Comparison of ENCODE assay signal across 21 cellular contexts in genomic region chr10:78524342-78524741, GRCh38.
"Had no signal": no experiment of that assay in that cellular context is flagged by ENCODE, and none has a peak within 500 bp of the region (broad histone marks: within the 10 kb centered on the region; RNA-seq: fewer than 3 reads in every experiment).

No MANE protein-coding gene starts in this region.

- H3K9ac ChIP-seq: parathyroid adenoma had no signal

- H3K27me3 Mint-ChIP-seq: activated CD4-positive, alpha-beta T cell treated with anti-CD3 and anti-CD28 coated beads, Interleukin-2, amount 10 ng/mL, durations not matched to agents 24 days and 14 days; activated naive CD8-positive, alpha-beta T cell treated with anti-CD3 and anti-CD28 coated beads, Interleukin-2, amount 50 U/mL, for 24 hours; naive thymus-derived CD4-positive, alpha-beta T cell had no signal

- DNase-seq: activated CD4-positive, alpha-beta T cell treated with anti-CD3 and anti-CD28 coated beads, Interleukin-2, amount 10 ng/mL, durations not matched to agents 24 days and 14 days; activated CD4-positive, CD25-positive, alpha-beta regulatory T cell; activated CD8-positive, alpha-beta T cell treated with anti-CD3 and anti-CD28 coated beads, Interleukin-2, amount 10 ng/mL, durations not matched to agents 7 days and 5 days; activated naive CD4-positive, alpha-beta T cell treated with anti-CD3 and anti-CD28 coated beads, Interleukin-2, amount 10 ng/mL, durations not matched to agents 7 days and 5 days; activated naive CD8-positive, alpha-beta T cell treated with anti-CD3 and anti-CD28 coated beads, Interleukin-2, amount 50 U/mL, for 24 hours; activated T-cell treated with anti-CD3 and anti-CD28 coated beads, Interleukin-2, amount 50 U/mL, for 4 hours; anterior cingulate cortex; brain microvascular endothelial cell; central memory CD4-positive, alpha-beta T cell; effector CD4-positive, alpha-beta T cell; esophagus squamous epithelium; left cardiac atrium; mesenchymal stem cell; naive thymus-derived CD4-positive, alpha-beta T cell; spleen; stimulated activated CD8-positive, alpha-beta memory T cell treated with anti-CD3 and anti-CD28 coated beads, Interleukin-4, amount 100 ng/mL, for 48 hours; stimulated activated naive CD4-positive, alpha-beta T cell had no signal

- H3K9me3 ChIP-seq: esophagus squamous epithelium, spleen, tibial artery had no signal

- H3K27ac ChIP-seq: brain microvascular endothelial cell, esophagus squamous epithelium, parathyroid adenoma, spleen, tibial artery had no signal

- H3K27ac Mint-ChIP-seq: activated CD4-positive, alpha-beta T cell treated with anti-CD3 and anti-CD28 coated beads, Interleukin-2, amount 10 ng/mL, durations not matched to agents 24 days and 14 days; activated CD8-positive, alpha-beta T cell treated with anti-CD3 and anti-CD28 coated beads, Interleukin-2, amount 10 ng/mL, durations not matched to agents 7 days and 5 days; activated naive CD4-positive, alpha-beta T cell treated with anti-CD3 and anti-CD28 coated beads, Interleukin-2, amount 10 ng/mL, durations not matched to agents 7 days and 5 days; activated naive CD8-positive, alpha-beta T cell treated with anti-CD3 and anti-CD28 coated beads, Interleukin-2, amount 50 U/mL, for 24 hours had no signal

- FAIRE-seq: endothelial cell of umbilical vein, urothelium cell line had no signal

- H3K36me3 ChIP-seq: brain microvascular endothelial cell, esophagus squamous epithelium, spleen, tibial artery had no signal

- H3K79me2 ChIP-seq: parathyroid adenoma had no signal

- H3K36me3 Mint-ChIP-seq: activated naive CD4-positive, alpha-beta T cell treated with anti-CD3 and anti-CD28 coated beads, Interleukin-2, amount 10 ng/mL, durations not matched to agents 7 days and 5 days; naive thymus-derived CD4-positive, alpha-beta T cell had no signal

- H2AFZ ChIP-seq: parathyroid adenoma had no signal

- H3K4me3 ChIP-seq: esophagus squamous epithelium, spleen, tibial artery had no signal

- H3K4me3 Mint-ChIP-seq: activated CD4-positive, alpha-beta T cell treated with anti-CD3 and anti-CD28 coated beads, Interleukin-2, amount 10 ng/mL, durations not matched to agents 24 days and 14 days; activated CD8-positive, alpha-beta T cell treated with anti-CD3 and anti-CD28 coated beads, Interleukin-2, amount 10 ng/mL, durations not matched to agents 7 days and 5 days; activated naive CD4-positive, alpha-beta T cell treated with anti-CD3 and anti-CD28 coated beads, Interleukin-2, amount 10 ng/mL, durations not matched to agents 7 days and 5 days; activated naive CD8-positive, alpha-beta T cell treated with anti-CD3 and anti-CD28 coated beads, Interleukin-2, amount 50 U/mL, for 24 hours; activated T-cell treated with anti-CD3 and anti-CD28 coated beads, Interleukin-2, amount 50 U/mL, for 4 hours; naive thymus-derived CD4-positive, alpha-beta T cell had no signal

- H3K27me3 ChIP-seq: brain microvascular endothelial cell, esophagus squamous epithelium, spleen, tibial artery had no signal

- ATAC-seq: activated CD8-positive, alpha-beta T cell treated with anti-CD3 and anti-CD28 coated beads, Interleukin-2, amount 10 ng/mL, durations not matched to agents 7 days and 5 days; activated naive CD8-positive, alpha-beta T cell treated with anti-CD3 and anti-CD28 coated beads, Interleukin-2, amount 50 U/mL, for 24 hours; activated T-cell treated with anti-CD3 and anti-CD28 coated beads, Interleukin-2, amount 50 U/mL, for 4 hours; left cardiac atrium; naive thymus-derived CD4-positive, alpha-beta T cell had no signal

- H3K4me1 ChIP-seq: esophagus squamous epithelium, parathyroid adenoma, spleen, tibial artery had no signal

- H3K9me3 Mint-ChIP-seq: activated CD4-positive, alpha-beta T cell treated with anti-CD3 and anti-CD28 coated beads, Interleukin-2, amount 10 ng/mL, durations not matched to agents 24 days and 14 days; activated naive CD4-positive, alpha-beta T cell treated with anti-CD3 and anti-CD28 coated beads, Interleukin-2, amount 10 ng/mL, durations not matched to agents 7 days and 5 days; activated naive CD8-positive, alpha-beta T cell treated with anti-CD3 and anti-CD28 coated beads, Interleukin-2, amount 50 U/mL, for 24 hours; activated T-cell treated with anti-CD3 and anti-CD28 coated beads, Interleukin-2, amount 50 U/mL, for 4 hours; naive thymus-derived CD4-positive, alpha-beta T cell had no signal
